ENCODE assay signal across 1 cellular context in the genomic region with DNA sequence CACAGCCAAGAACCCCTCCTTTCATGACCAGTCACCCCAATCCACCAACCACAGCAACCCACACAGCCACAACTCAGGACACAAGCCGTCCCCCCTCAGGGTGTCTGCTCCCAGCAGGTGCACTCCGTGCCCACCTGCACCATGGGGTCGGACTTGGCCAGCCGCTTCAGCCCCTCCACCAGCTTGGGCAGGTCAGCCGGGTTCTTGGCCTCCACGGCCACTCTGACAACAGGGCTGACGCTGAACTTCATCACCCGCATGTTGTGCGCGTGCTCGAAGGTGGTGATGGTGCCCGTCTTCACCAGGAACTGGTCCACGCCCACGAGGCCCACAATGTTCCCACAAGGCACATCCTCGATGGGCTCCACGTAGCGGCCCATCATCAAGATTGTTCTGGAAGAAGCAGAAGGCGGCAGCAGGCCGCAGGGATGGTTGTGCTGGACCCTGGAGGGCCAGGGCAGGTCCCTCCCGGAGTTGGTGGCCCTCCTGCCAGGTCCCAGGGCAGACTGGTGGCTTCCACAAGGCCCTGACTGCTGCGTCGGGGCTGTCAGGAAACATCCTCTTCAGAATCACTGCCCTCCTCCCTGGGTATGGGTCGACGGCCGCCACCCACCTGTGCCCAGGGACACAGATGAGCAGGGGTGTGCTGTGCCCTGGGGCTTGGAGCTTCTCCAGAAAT.
TF ChIP-seq lines count a peak whose summit lies in the region.

No MANE protein-coding gene starts in this region.

TF ChIP-seq in WTC11, 78 proteins besides CTCF, POLR2A, EP300 and RAD21 (continued from another document):
- TF ChIP-seq, protein P1, sequence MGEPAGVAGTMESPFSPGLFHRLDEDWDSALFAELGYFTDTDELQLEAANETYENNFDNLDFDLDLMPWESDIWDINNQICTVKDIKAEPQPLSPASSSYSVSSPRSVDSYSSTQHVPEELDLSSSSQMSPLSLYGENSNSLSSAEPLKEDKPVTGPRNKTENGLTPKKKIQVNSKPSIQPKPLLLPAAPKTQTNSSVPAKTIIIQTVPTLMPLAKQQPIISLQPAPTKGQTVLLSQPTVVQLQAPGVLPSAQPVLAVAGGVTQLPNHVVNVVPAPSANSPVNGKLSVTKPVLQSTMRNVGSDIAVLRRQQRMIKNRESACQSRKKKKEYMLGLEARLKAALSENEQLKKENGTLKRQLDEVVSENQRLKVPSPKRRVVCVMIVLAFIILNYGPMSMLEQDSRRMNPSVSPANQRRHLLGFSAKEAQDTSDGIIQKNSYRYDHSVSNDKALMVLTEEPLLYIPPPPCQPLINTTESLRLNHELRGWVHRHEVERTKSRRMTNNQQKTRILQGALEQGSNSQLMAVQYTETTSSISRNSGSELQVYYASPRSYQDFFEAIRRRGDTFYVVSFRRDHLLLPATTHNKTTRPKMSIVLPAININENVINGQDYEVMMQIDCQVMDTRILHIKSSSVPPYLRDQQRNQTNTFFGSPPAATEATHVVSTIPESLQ (CRISPR knock-in tag; IDR thresholded peaks at IDR 0.05): no peak
- TF ChIP-seq NFATC4 (CRISPR knock-in tag; IDR thresholded peaks at IDR 0.05) (no peak), GTF2I (CRISPR knock-in tag; conservative IDR thresholded peaks at IDR 0.05) (no peak)
